15 cellular contexts compared by ENCODE assay signal in the genomic region with DNA sequence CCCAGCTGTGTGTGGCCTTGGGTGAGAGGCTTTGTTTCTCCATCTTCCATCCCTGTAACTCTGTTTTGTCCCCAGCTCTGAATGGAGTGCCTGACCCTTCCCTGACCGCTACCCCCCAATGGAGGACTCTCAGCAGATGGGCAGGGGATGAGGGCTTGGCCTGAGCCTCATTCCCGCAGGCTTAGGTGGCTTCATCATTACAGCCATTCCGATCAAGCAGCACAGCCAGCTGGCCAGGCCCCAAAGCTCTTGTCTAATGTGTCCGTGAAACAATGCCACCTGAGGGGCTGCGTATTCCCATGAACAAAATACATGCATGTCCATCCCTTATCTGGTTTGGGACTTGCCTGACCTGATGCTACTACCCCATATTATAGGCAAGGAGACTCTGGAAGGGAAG. TPM values are rescaled to one million over a fixed set of nuclear protein-coding genes. Genes with fewer than 3 reads are reported as not detected.
DNase-seq lines count a peak whose midpoint lies in the region; ATAC-seq and TF ChIP-seq lines count a peak whose summit lies in the region.
"Had no signal": no experiment of that assay in that cellular context is flagged by ENCODE, and none has a peak within 500 bp of the region (broad histone marks: within the 10 kb centered on the region; RNA-seq: fewer than 3 reads in every experiment).

No MANE protein-coding gene starts in this region.

- TF ChIP-seq CTCF in brain (conservative IDR thresholded peaks at IDR 0.05): no peak
- TF ChIP-seq CTCF in thyroid gland (IDR thresholded peaks at IDR 0.05): no peak
- no peak for TF ChIP-seq CTCF in ovary (IDR thresholded peaks at IDR 0.05)

- no peaks in the 10 kb centered on the region for H3K36me3 Mint-ChIP-seq in brain
- H3K36me3 Mint-ChIP-seq: activated naive CD8-positive, alpha-beta T cell treated with anti-CD3 and anti-CD28 coated beads for 36 hours; CD4-positive, alpha-beta memory T cell; stimulated activated memory B cell treated with anti-CD40 and anti-IgM and Interleukin-4, amounts not matched to agents 10 μg/mL and 1 μg/mL and 100 μg/mL, for 72 hours had no signal

- ATAC-seq in Right ventricle myocardium superior (ENCODE audit: poor library complexity) (no peak), left cardiac atrium (no peak)
- ATAC-seq: activated T-cell treated with anti-CD3 and anti-CD28 coated beads, Interleukin-2, amount 50 U/mL, for 4 hours; stimulated activated memory B cell treated with anti-CD40 and anti-IgM and Interleukin-4, amounts not matched to agents 10 μg/mL and 1 μg/mL and 100 μg/mL, for 72 hours had no signal

- H3K4me1 Mint-ChIP-seq in brain: peaks cover 37% of the 10 kb centered on the region
- H3K4me1 Mint-ChIP-seq: activated naive CD8-positive, alpha-beta T cell treated with anti-CD3 and anti-CD28 coated beads for 36 hours had no signal

- intact Hi-C loops in Right ventricle myocardium superior (cut with DNase I) (no loop called here), left cardiac atrium (cut with DNase I) (no loop called here), thyroid gland (cut with DNase I) (no loop called here), ovary (cut with DNase I) (no loop called here)

- no peak overlapping the region for H3K4me3 ChIP-seq in thyroid gland (replicated peaks in 1 of 3)
- H3K4me3 ChIP-seq in ovary: no peak overlapping the region

- WGBS in thyroid gland, 2 donors: 0 to 18% methylated on average over 1 to 4 of the region's 5 CpGs
- WGBS in ovary, 3 donors: 57 to 58% (median 58%) methylated on average over 4 to 5 of the region's 5 CpGs

- TF ChIP-seq POLR2A in thyroid gland (IDR thresholded peaks at IDR 0.05): no peak
- no peak for TF ChIP-seq POLR2A in ovary (IDR thresholded peaks at IDR 0.05)

- peak overlapping the region; percentile 68 to 99 (median 96) for H3K27ac ChIP-seq in thyroid gland
- H3K27ac ChIP-seq in ovary: no peak overlapping the region

- H3K4me3 Mint-ChIP-seq in brain: no peak overlapping the region
- H3K4me3 Mint-ChIP-seq: activated naive CD8-positive, alpha-beta T cell treated with anti-CD3 and anti-CD28 coated beads for 36 hours; activated T-cell treated with anti-CD3 and anti-CD28 coated beads, Interleukin-2, amount 50 U/mL, for 4 hours; CD4-positive, alpha-beta memory T cell; central memory CD8-positive, alpha-beta T cell; stimulated activated memory B cell treated with anti-CD40 and anti-IgM and Interleukin-4, amounts not matched to agents 10 μg/mL and 1 μg/mL and 100 μg/mL, for 72 hours had no signal

- TF ChIP-seq EP300 in ovary (IDR thresholded peaks at IDR 0.05): no peak

- H3K9me3 ChIP-seq in thyroid gland: no peaks in the 10 kb centered on the region
- H3K9me3 ChIP-seq in ovary: no peaks in the 10 kb centered on the region

- peak; percentile 71 for DNase-seq in Right ventricle myocardium superior
- no peak for DNase-seq in left cardiac atrium
- peak; percentile 31 for DNase-seq in medulla oblongata (ENCODE audit: extremely low spot score)
- DNase-seq in thyroid gland: peak; percentile 81 to 87
- no peak for DNase-seq in Kasumi-1 (lab: John Stamatoyannopoulos, UW)
- no peak for DNase-seq in RKO (ENCODE audit: low spot score)
- DNase-seq in ovary: no peak
- DNase-seq: activated CD4-positive, alpha-beta T cell treated with anti-CD3 and anti-CD28 coated beads, Interleukin-2, amount 50 U/mL, for 48 hours; activated naive CD8-positive, alpha-beta T cell treated with anti-CD3 and anti-CD28 coated beads for 36 hours; activated T-cell treated with anti-CD3 and anti-CD28 coated beads, Interleukin-2, amount 50 U/mL, for 4 hours; CD4-positive, alpha-beta memory T cell; NCI-H1105 had no signal

- no peaks in the 10 kb centered on the region for H3K36me3 ChIP-seq in thyroid gland
- no peaks in the 10 kb centered on the region for H3K36me3 ChIP-seq in ovary

- H3K27me3 ChIP-seq in thyroid gland (no peaks in the 10 kb centered on the region), ovary (no peaks in the 10 kb centered on the region)

- no peaks in the 10 kb centered on the region for H3K27me3 Mint-ChIP-seq in brain
- H3K27me3 Mint-ChIP-seq: CD4-positive, alpha-beta memory T cell had no signal

- peak overlapping the region in 4 of 5 experiments; percentile 19 to 82 (median 64) for H3K27ac Mint-ChIP-seq in brain
- H3K27ac Mint-ChIP-seq: activated naive CD8-positive, alpha-beta T cell treated with anti-CD3 and anti-CD28 coated beads for 36 hours; CD4-positive, alpha-beta memory T cell; stimulated activated memory B cell treated with anti-CD40 and anti-IgM and Interleukin-4, amounts not matched to agents 10 μg/mL and 1 μg/mL and 100 μg/mL, for 72 hours had no signal

- peaks cover 0 to 2% (median 0%) of the 10 kb centered on the region in 5 experiments for H3K9me3 Mint-ChIP-seq in brain
- H3K9me3 Mint-ChIP-seq: activated naive CD8-positive, alpha-beta T cell treated with anti-CD3 and anti-CD28 coated beads for 36 hours; activated T-cell treated with anti-CD3 and anti-CD28 coated beads, Interleukin-2, amount 50 U/mL, for 4 hours; CD4-positive, alpha-beta memory T cell; central memory CD8-positive, alpha-beta T cell; stimulated activated memory B cell treated with anti-CD40 and anti-IgM and Interleukin-4, amounts not matched to agents 10 μg/mL and 1 μg/mL and 100 μg/mL, for 72 hours had no signal

- H3K4me1 ChIP-seq in thyroid gland: peaks cover 63 to 86% of the 10 kb centered on the region in 2 donors
- peaks cover 8% of the 10 kb centered on the region for H3K4me1 ChIP-seq in ovary (ENCODE audit: insufficient read depth)

RNA-seq across cellular contexts. Expression of gene CDC42EP2, which starts 3.9 kb away (rescaled TPM):
- total RNA-seq in Right ventricle myocardium superior (14.0 TPM), left cardiac atrium (10 to 100 TPM; 21.7 to 28.9 TPM), thyroid gland (10 to 100 TPM; 20.6 to 35.7 (median 25.2) TPM), ovary (10 to 100 TPM; 13.7 to 46.9 (median 20.1) TPM)
- polyA plus RNA-seq in brain (ENCODE audit: insufficient read depth, low read depth, low replicate concordance) (8.3 TPM), ovary (1 to 10 TPM in 1 of 2 donors, under 1 TPM in 1; 0.48 to 8.0 TPM)
- polyA plus RNA-seq: CD4-positive, alpha-beta memory T cell had no signal

RNA-seq across cellular contexts. Expression of gene DPF2, which starts 22.9 kb away (rescaled TPM):
- total RNA-seq in Right ventricle myocardium superior (49.3 TPM), left cardiac atrium (10 to 100 TPM; 46.7 to 47.7 TPM), thyroid gland (10 to 100 TPM; 45.0 to 52.7 (median 48.0) TPM), ovary (10 to 100 TPM; 49.7 to 99.1 (median 85.4) TPM)
- polyA plus RNA-seq in brain (ENCODE audit: insufficient read depth, low read depth, low replicate concordance) (75.7 TPM), ovary (10 to 100 TPM; 52.0 to 78.4 TPM)

RNA-seq across cellular contexts. Expression of gene TIGD3, which starts 43.8 kb away (rescaled TPM):
- total RNA-seq in Right ventricle myocardium superior: 1.0 TPM
- under 1 TPM in 1 of 2 donors, not detected in 1; 0.12 TPM for total RNA-seq in left cardiac atrium
- polyA plus RNA-seq in brain (ENCODE audit: insufficient read depth, low read depth, low replicate concordance): 7.1 TPM
- total RNA-seq in thyroid gland: under 1 TPM in 1 of 4 donors, not detected in 3; 0.34 TPM
- total RNA-seq in ovary: under 1 TPM in 6 of 7 donors, not detected in 1; 0.11 to 0.72 (median 0.34) TPM
- polyA plus RNA-seq in ovary: under 1 TPM in 1 of 2 donors, not detected in 1; 0.31 TPM

RNA-seq across cellular contexts. Expression of gene POLA2, which starts 49.0 kb away (rescaled TPM):
- total RNA-seq in Right ventricle myocardium superior: 4.9 TPM
- total RNA-seq in left cardiac atrium: 1 to 10 TPM; 5.3 to 7.3 TPM
- 26.4 TPM for polyA plus RNA-seq in brain (ENCODE audit: insufficient read depth, low read depth, low replicate concordance)
- 10 to 100 TPM in 2 of 4 donors, 1 to 10 TPM in 2; 7.6 to 11.3 (median 10.4) TPM for total RNA-seq in thyroid gland
- 10 to 100 TPM in 3 of 7 donors, 1 to 10 TPM in 4; 4.5 to 10.4 (median 8.6) TPM for total RNA-seq in ovary
- 10 to 100 TPM in 1 of 2 donors, 1 to 10 TPM in 1; 8.6 to 13.3 TPM for polyA plus RNA-seq in ovary

Comparison
In these comparisons a context has a peak if more than half of its experiments do, and no peak if none do; other contexts are left out.
1. DNase-seq: peak in Right ventricle myocardium superior (single experiment), medulla oblongata (single experiment) and thyroid gland (2 of 2); none in left cardiac atrium (single experiment), Kasumi-1 (0 of 2), RKO (single experiment) and ovary (0 of 5).
2. H3K27ac ChIP-seq: peak in thyroid gland (3 of 3); none in ovary (0 of 2).